Comparison of ENCODE assay signal across 8 cellular contexts in genomic region chr13:40440990-40441820, GRCh38.
A peak's percentile ranks its signal among the peaks of the same experiment; 100 is the strongest.
DNase-seq lines count a peak whose midpoint lies in the region; ATAC-seq, FAIRE-seq and TF ChIP-seq lines count a peak whose summit lies in the region.

No MANE protein-coding gene starts in this region.

- no peak for FAIRE-seq in frontal cortex (lab: Jason Lieb, UNC)

- H3K79me1 ChIP-seq in neuronal stem cell (ENCODE audit: low read depth, low read length) = no peaks in the 10 kb centered on the region

- H3K27me3 ChIP-seq in neuronal stem cell (ENCODE audit: control insufficient read depth in 3 of 3, insufficient read depth in 3 of 3, low read depth in 1 of 3, low read length in 3 of 3) = no peaks in the 10 kb centered on the region

- no peak overlapping the region for H3K4me3 ChIP-seq in neuronal stem cell (ENCODE audit: low read length in 2 of 2)

- no peak overlapping the region for H2BK12ac ChIP-seq in neuronal stem cell (ENCODE audit: low read length)

- no peak overlapping the region for H2BK5ac ChIP-seq in neuronal stem cell (ENCODE audit: low read length)

- no peak overlapping the region for H3K9ac ChIP-seq in neuronal stem cell (ENCODE audit: low read depth, low read length, poor library complexity)

- no peak for ATAC-seq in HG03039 (IDR thresholded peaks at IDR 0.05; ENCODE audit: unreplicated experiment)
- ATAC-seq in HG03135 (IDR thresholded peaks at IDR 0.05; ENCODE audit: unreplicated experiment) = no peak
- no peak for ATAC-seq in GM19395 (IDR thresholded peaks at IDR 0.05; ENCODE audit: unreplicated experiment)

- POLR2A ChIA-PET in RWPE1 (lab: Yijun Ruan, JAX; ENCODE audit: low non-redundant PET) = no interaction called here

- H3K14ac ChIP-seq in neuronal stem cell (ENCODE audit: low read length) = no peak overlapping the region

- H3K18ac ChIP-seq in neuronal stem cell (ENCODE audit: low read length) = peak overlapping the region; percentile 40

- H2AFZ ChIP-seq in neuronal stem cell (ENCODE audit: low read length) = no peak overlapping the region

- CTCF ChIA-PET in RWPE1 (lab: Yijun Ruan, JAX) = interaction anchor here (0.7 kb wide), 1 partner anchor 247 kb away, joined by 3 read pairs; no protein-coding TSS in a partner anchor

- peaks cover 0 to 12% of the 10 kb centered on the region in 2 donors for H3K9me3 ChIP-seq in neuronal stem cell (replicated peaks in 1 of 2; ENCODE audit: control insufficient read depth in 2 of 2, insufficient read depth in 1 of 2, low read depth in 1 of 2, low read length in 2 of 2)

- no peak overlapping the region for H2AK5ac ChIP-seq in neuronal stem cell (ENCODE audit: low read depth, low read length)

- no peak for TF ChIP-seq CTCF in RWPE1 (conservative IDR thresholded peaks at IDR 0.05; ENCODE audit: low read depth)

- H4K91ac ChIP-seq in neuronal stem cell (ENCODE audit: low read depth, low read length, poor library complexity) = no peak overlapping the region

- no peak overlapping the region for H3K4ac ChIP-seq in neuronal stem cell (ENCODE audit: low read length)

- H2BK15ac ChIP-seq in neuronal stem cell (ENCODE audit: low read length) = no peak overlapping the region

- H2BK120ac ChIP-seq in neuronal stem cell (ENCODE audit: low read depth, low read length) = no peak overlapping the region

- no peaks in the 10 kb centered on the region for H3K36me3 ChIP-seq in neuronal stem cell (replicated peaks in 1 of 2; ENCODE audit: control insufficient read depth in 2 of 2, insufficient read depth in 2 of 2, low read length in 2 of 2)

- no CpG with 5 or more reads among the region's 9 CpGs for WGBS in neuronal stem cell (ENCODE audit: extremely low coverage in 2 of 2, insufficient read length in 2 of 2, insufficient replicate concordance in 1 of 2), 2 donors

- H3K4me1 ChIP-seq in neuronal stem cell (ENCODE audit: control insufficient read depth in 2 of 2, insufficient read depth in 1 of 2, low read depth in 1 of 2, low read length in 2 of 2) = peaks cover 10 to 31% of the 10 kb centered on the region in 2 donors

- no peak overlapping the region for H4K8ac ChIP-seq in neuronal stem cell (ENCODE audit: low read depth, low read length)

- DNase-seq in A172 (ENCODE audit: low spot score) = peak; percentile 35
- DNase-seq in RWPE1 (ENCODE audit: low spot score) = peak; percentile 44
- DNase-seq in frontal cortex (ENCODE audit: low spot score in 2 of 2) = peak; percentile 18 to 40
- no peak for DNase-seq in neuronal stem cell (ENCODE audit: low spot score)
- DNase-seq in NCI-H1092 treated with DMSO at 0.1 percent for 48 hours (lab: John Stamatoyannopoulos, UW) = no peak

- H3K27ac ChIP-seq in RWPE1 (peak overlapping the region; percentile 49), neuronal stem cell (replicated peaks; ENCODE audit: low read length) (no peak overlapping the region)

- H3K23ac ChIP-seq in neuronal stem cell (ENCODE audit: low read depth, low read length, poor library complexity) = no peak overlapping the region

- no peak overlapping the region for H3K4me2 ChIP-seq in neuronal stem cell (ENCODE audit: insufficient read depth, low read length, poor library complexity, severe bottlenecking)

Comparison
In these comparisons a context has a peak if more than half of its experiments do, and no peak if none do; other contexts are left out.
1. DNase-seq: peak in A172 (single experiment), RWPE1 (single experiment) and frontal cortex (2 of 2); none in neuronal stem cell (single experiment) and NCI-H1092 treated with DMSO at 0.1 percent for 48 hours (single experiment).